In genomic region chr1:119347858-119348257, GRCh38 we compare ENCODE assay signal across 9 cellular contexts. TPM values are rescaled to one million over a fixed set of nuclear protein-coding genes. Genes with fewer than 3 reads are reported as not detected.
DNase-seq lines count a peak whose midpoint lies in the region; ATAC-seq, FAIRE-seq and TF ChIP-seq lines count a peak whose summit lies in the region.
"Had no signal": no experiment of that assay in that cellular context is flagged by ENCODE, and none has a peak within 500 bp of the region (broad histone marks: within the 10 kb centered on the region; RNA-seq: fewer than 3 reads in every experiment).

No MANE protein-coding gene starts in this region.

- in situ Hi-C loops in GM13976 (cut with MboI; ENCODE audit: low sequenced_read_pairs, unreplicated experiment) = no loop called here
- in situ Hi-C loops in G401 (cut with HindIII; ENCODE audit: low sequenced_read_pairs) = no loop called here

- no peaks in the 10 kb centered on the region for H3K27me3 ChIP-seq in bronchial epithelial cell (ENCODE audit: control insufficient read depth, insufficient read depth, low read length)

- no peak for FAIRE-seq in bronchial epithelial cell (lab: Jason Lieb, UNC)

- DNase-seq in GM13976 (ENCODE audit: low spot score) = peak; percentile 32
- DNase-seq in bronchial epithelial cell (ENCODE audit: low read depth) = peak; percentile 68
- DNase-seq in G401 (ENCODE audit: low spot score) = no peak
- DNase-seq in middle frontal gyrus (ENCODE audit: extremely low spot score, low spot score) = no peak
- DNase-seq in AG20443 (ENCODE audit: low spot score) = no peak
- DNase-seq in GF-D8 (lab: John Stamatoyannopoulos, UW) = no peak
- DNase-seq: GDM1 had no signal

- TF ChIP-seq CTCF in GM13976 (IDR thresholded peaks at IDR 0.05; ENCODE audit: borderline replicate concordance, control extremely low read depth, extremely low read depth, insufficient read depth, missing control alignments) (no peak), bronchial epithelial cell (IDR thresholded peaks at IDR 0.05; ENCODE audit: insufficient read depth, low read length, severe bottlenecking) (no peak)

- no peaks in the 10 kb centered on the region for H3K36me3 ChIP-seq in bronchial epithelial cell (ENCODE audit: control insufficient read depth, insufficient read depth, low read length)

- H3K4me3 ChIP-seq in bronchial epithelial cell (ENCODE audit: low read depth, low read length) = no peak overlapping the region

- peak; percentile 64 for ATAC-seq in GM21360 (IDR thresholded peaks at IDR 0.05; ENCODE audit: unreplicated experiment)
- peak; percentile 75 for ATAC-seq in HG03342 (IDR thresholded peaks at IDR 0.05; ENCODE audit: unreplicated experiment)

RNA-seq across cellular contexts. Expression of gene HAO2, which starts 20.7 kb away (rescaled TPM):
- total RNA-seq in bronchial epithelial cell = 0.13 TPM in 1 of 2 replicates, not detected in the other
- total RNA-seq in G401 (2014; rRNA removed; shearing (Covaris generic)) = not detected in 2 replicates

Comparison
In these comparisons a context has a peak if more than half of its experiments do, and no peak if none do; other contexts are left out.
1. DNase-seq: peak in GM13976 (single experiment) and bronchial epithelial cell (single experiment); none in G401 (single experiment), middle frontal gyrus (single experiment), AG20443 (single experiment) and GF-D8 (single experiment).